In genomic region chr10:58817499-58817898, GRCh38 we compare ENCODE assay signal across 16 cellular contexts.
DNase-seq lines count a peak whose midpoint lies in the region; ATAC-seq and TF ChIP-seq lines count a peak whose summit lies in the region.
"Had no signal": no experiment of that assay in that cellular context is flagged by ENCODE, and none has a peak within 500 bp of the region (broad histone marks: within the 10 kb centered on the region; RNA-seq: fewer than 3 reads in every experiment).

No MANE protein-coding gene starts in this region.

- H3K27me3 ChIP-seq in right atrium auricular region: no peaks in the 10 kb centered on the region
- no peaks in the 10 kb centered on the region for H3K27me3 ChIP-seq in cardiac muscle cell
- H3K27me3 ChIP-seq in testis: no peaks in the 10 kb centered on the region
- H3K27me3 ChIP-seq: gastrocnemius medialis, upper lobe of right lung had no signal

- TF ChIP-seq CTCF in right atrium auricular region (IDR thresholded peaks at IDR 0.05): no peak
- TF ChIP-seq CTCF in cardiac muscle cell (IDR thresholded peaks at IDR 0.05; ENCODE audit: low read depth, low read length): no peak
- TF ChIP-seq CTCF in mucosa of descending colon (IDR thresholded peaks at IDR 0.05): no peak
- no peak for TF ChIP-seq CTCF in testis (IDR thresholded peaks at IDR 0.05)

- H3K27ac ChIP-seq in right atrium auricular region: peak overlapping the region in 1 of 2 donors; percentile 19
- H3K27ac ChIP-seq in cardiac muscle cell: peak overlapping the region; percentile 68
- H3K27ac ChIP-seq in testis: no peak overlapping the region
- H3K27ac ChIP-seq: gastrocnemius medialis, parathyroid adenoma, upper lobe of right lung had no signal

- no peaks in the 10 kb centered on the region for H3K9me3 ChIP-seq in right atrium auricular region
- H3K9me3 ChIP-seq in cardiac muscle cell (ENCODE audit: low read depth): no peaks in the 10 kb centered on the region
- H3K9me3 ChIP-seq in mucosa of descending colon: no peaks in the 10 kb centered on the region
- H3K9me3 ChIP-seq in testis: no peaks in the 10 kb centered on the region
- H3K9me3 ChIP-seq: gastrocnemius medialis, upper lobe of right lung had no signal

- no peak for DNase-seq in Right ventricle myocardium superior
- no peak for DNase-seq in right atrium auricular region (ENCODE audit: low spot score)
- peak in 1 of 2 donors; percentile 68 for DNase-seq in cardiac muscle cell (ENCODE audit: low read depth in 1 of 2, low spot score in 1 of 2)
- DNase-seq in mucosa of descending colon: no peak
- no peak for DNase-seq in testis
- DNase-seq in kidney tubule cell (ENCODE audit: low spot score): no peak
- DNase-seq: activated CD8-positive, alpha-beta T cell treated with anti-CD3 and anti-CD28 coated beads, Interleukin-2, amount 10 ng/mL, durations not matched to agents 7 days and 5 days; DMS79; gastrocnemius medialis; NCI-H2171; stimulated activated naive CD8-positive, alpha-beta T cell treated with anti-CD3 and anti-CD28 coated beads, Interleukin-15, Interleukin-2, amounts not matched to agents 100 U/mL and 50 U/mL, for 24 hours; T-helper 1 cell; upper lobe of right lung had no signal

- peak; percentile 71 for ATAC-seq in Right ventricle myocardium superior (ENCODE audit: poor library complexity)
- ATAC-seq in mucosa of descending colon: peak; percentile 36
- no peak for ATAC-seq in HG03095 (IDR thresholded peaks at IDR 0.05; ENCODE audit: unreplicated experiment)
- no peak for ATAC-seq in GM18520 (IDR thresholded peaks at IDR 0.05; ENCODE audit: unreplicated experiment)
- ATAC-seq: activated CD8-positive, alpha-beta T cell treated with anti-CD3 and anti-CD28 coated beads, Interleukin-2, amount 10 ng/mL, durations not matched to agents 7 days and 5 days; gastrocnemius medialis; stimulated activated naive CD8-positive, alpha-beta T cell treated with anti-CD3 and anti-CD28 coated beads, Interleukin-15, Interleukin-2, amounts not matched to agents 100 U/mL and 50 U/mL, for 24 hours; upper lobe of right lung had no signal

- H3K4me3 ChIP-seq in right atrium auricular region (no peak overlapping the region), cardiac muscle cell (no peak overlapping the region), mucosa of descending colon (no peak overlapping the region), testis (no peak overlapping the region)
- H3K4me3 ChIP-seq: gastrocnemius medialis, upper lobe of right lung had no signal

- H3K36me3 ChIP-seq in right atrium auricular region (no peaks in the 10 kb centered on the region), cardiac muscle cell (no peaks in the 10 kb centered on the region), mucosa of descending colon (ENCODE audit: low read depth) (no peaks in the 10 kb centered on the region), testis (ENCODE audit: low read depth, missing control alignments) (no peaks in the 10 kb centered on the region)
- H3K36me3 ChIP-seq: gastrocnemius medialis, upper lobe of right lung had no signal

- H3K4me1 ChIP-seq in right atrium auricular region (peaks cover 0 to 13% of the 10 kb centered on the region in 2 donors), cardiac muscle cell (ENCODE audit: low read depth) (peaks cover 26% of the 10 kb centered on the region), mucosa of descending colon (ENCODE audit: low read depth) (no peaks in the 10 kb centered on the region), testis (no peaks in the 10 kb centered on the region)
- H3K4me1 ChIP-seq: gastrocnemius medialis, parathyroid adenoma had no signal

- TF ChIP-seq POLR2A in testis (IDR thresholded peaks at IDR 0.05): no peak

- intact Hi-C loops in Right ventricle myocardium superior (cut with DNase I) (no loop called here), mucosa of descending colon (cut with DNase I, micrococcal nuclease) (no loop called here), testis (cut with DNase I; ENCODE audit: low total_unique reads) (no loop called here)

- WGBS in testis, 2 donors: 42 to 55% methylated on average over 2 of the region's 2 CpGs

Comparison
In these comparisons a context has a peak if more than half of its experiments do, and no peak if none do; other contexts are left out.
1. ATAC-seq: peak in Right ventricle myocardium superior (single experiment) and mucosa of descending colon (single experiment); none in HG03095 (single experiment) and GM18520 (single experiment).